In the genomic region with DNA sequence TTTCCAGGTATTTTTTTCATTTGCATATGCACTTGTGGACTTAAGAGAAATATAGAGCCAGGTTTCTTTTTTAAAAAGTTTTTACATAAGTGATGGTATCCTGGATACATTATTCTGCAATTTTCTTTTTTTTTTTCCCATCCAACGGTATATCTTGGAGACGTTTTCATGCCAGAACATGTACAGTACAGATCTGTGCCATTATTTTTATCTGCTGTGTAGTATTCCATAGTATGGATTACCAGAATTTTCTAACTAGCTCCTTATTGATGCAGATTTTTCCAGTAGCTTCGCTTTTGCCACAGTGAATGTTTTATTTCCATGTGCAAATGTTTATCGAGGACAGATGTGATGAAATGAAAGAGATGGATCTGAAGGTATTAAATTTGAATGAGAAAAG, we compare ENCODE assay signal across 20 cellular contexts. TPM values are rescaled to one million over a fixed set of nuclear protein-coding genes. Genes with fewer than 3 reads are reported as not detected.
DNase-seq lines count a peak whose midpoint lies in the region; ATAC-seq and TF ChIP-seq lines count a peak whose summit lies in the region.
"Had no signal": no experiment of that assay in that cellular context is flagged by ENCODE, and none has a peak within 500 bp of the region (broad histone marks: within the 10 kb centered on the region; RNA-seq: fewer than 3 reads in every experiment).

No MANE protein-coding gene starts in this region.

- no peak overlapping the region for H3K4me3 Mint-ChIP-seq in T-helper 1 cell treated with Interleukin-12 subunit alpha and Interleukin-12 subunit beta and Interleukin-4 antibody, amounts not matched to agents 30 μg/mL and 1 μg/mL, for 36 hours
- H3K4me3 Mint-ChIP-seq in IgD-negative memory B cell (peak overlapping the region in 3 of 4 donors; percentile 21 to 76 (median 29)), naive B cell (peak overlapping the region in 1 of 8 donors; percentile 25)
- H3K4me3 Mint-ChIP-seq: HFFc6, nephron progenitor cell had no signal

- WGBS in heart left ventricle, 4 donors = 88 to 91% (median 90%) methylated on average over 4 of the region's 4 CpGs

- DNase-seq in T-helper 1 cell = no peak
- no peak for DNase-seq in activated naive CD4-positive, alpha-beta T cell treated with anti-CD3 and anti-CD28 coated beads, Interleukin-2, amount 50 U/mL, for 72 hours (ENCODE audit: low spot score in 2 of 2)
- DNase-seq in naive B cell = no peak
- no peak for DNase-seq in heart left ventricle
- no peak for DNase-seq in stimulated activated CD4-positive, alpha-beta T cell treated with anti-CD3 and anti-CD28 coated beads, Interleukin-4, amount 100 ng/mL, for 4 hours
- DNase-seq: activated effector memory CD4-positive, alpha-beta T cell treated with Interleukin-2 at 50 U/mL for 16 hours; HFFc6; mesenchymal stem cell; NCI-H1048; NCI-H2029 treated with DMSO at 0.1 percent for 48 hours; NCI-H510A; nephron progenitor cell; SHP77 treated with DMSO at 0.1 percent for 48 hours had no signal

- H3K4me1 ChIP-seq in heart left ventricle = peaks cover 0 to 37% (median 0%) of the 10 kb centered on the region in 12 donors
- H3K4me1 ChIP-seq: testis had no signal

- peaks cover 40% of the 10 kb centered on the region for H3K36me3 Mint-ChIP-seq in T-helper 1 cell treated with Interleukin-12 subunit alpha and Interleukin-12 subunit beta and Interleukin-4 antibody, amounts not matched to agents 30 μg/mL and 1 μg/mL, for 36 hours (ENCODE audit: low read depth)
- H3K36me3 Mint-ChIP-seq in IgD-negative memory B cell (peaks cover 6% of the 10 kb centered on the region), naive B cell (peaks cover 7 to 13% of the 10 kb centered on the region in 2 donors)
- peaks cover 4 to 40% of the 10 kb centered on the region in 2 donors for H3K36me3 Mint-ChIP-seq in activated naive CD4-positive, alpha-beta T cell treated with anti-CD3 and anti-CD28 coated beads, Interleukin-2, amount 50 U/mL, for 72 hours

- no peak for TF ChIP-seq POLR2A in heart left ventricle (IDR thresholded peaks at IDR 0.05)

- peak overlapping the region in 1 of 12 donors; percentile 49 for H3K27ac ChIP-seq in heart left ventricle
- H3K27ac ChIP-seq: 22Rv1, KMS-11, testis had no signal

- intact Hi-C loops in heart left ventricle (cut with DNase I) = no loop called here

- no peak for TF ChIP-seq CTCF in heart left ventricle (IDR thresholded peaks at IDR 0.05)

- peaks cover 44% of the 10 kb centered on the region for H3K4me1 Mint-ChIP-seq in T-helper 1 cell treated with Interleukin-12 subunit alpha and Interleukin-12 subunit beta and Interleukin-4 antibody, amounts not matched to agents 30 μg/mL and 1 μg/mL, for 36 hours (ENCODE audit: low read depth)
- H3K4me1 Mint-ChIP-seq in IgD-negative memory B cell (peaks cover 42 to 53% (median 53%) of the 10 kb centered on the region in 3 donors), naive B cell (peaks cover 41 to 78% (median 59%) of the 10 kb centered on the region in 3 donors)

- no peaks in the 10 kb centered on the region for H3K9me3 ChIP-seq in heart left ventricle
- H3K9me3 ChIP-seq: testis had no signal

- H3K27ac Mint-ChIP-seq in T-helper 1 cell treated with Interleukin-12 subunit alpha and Interleukin-12 subunit beta and Interleukin-4 antibody, amounts not matched to agents 30 μg/mL and 1 μg/mL, for 36 hours = peak overlapping the region; percentile 10
- H3K27ac Mint-ChIP-seq in IgD-negative memory B cell (peak overlapping the region; percentile 87 to 99 (median 90)), naive B cell (peak overlapping the region in 5 of 6 donors; percentile 64 to 97 (median 92))
- peak overlapping the region; percentile 48 to 75 for H3K27ac Mint-ChIP-seq in activated naive CD4-positive, alpha-beta T cell treated with anti-CD3 and anti-CD28 coated beads, Interleukin-2, amount 50 U/mL, for 72 hours
- H3K27ac Mint-ChIP-seq: HFFc6, nephron progenitor cell, progenitor cell of endocrine pancreas had no signal

- no peaks in the 10 kb centered on the region for H3K27me3 Mint-ChIP-seq in T-helper 1 cell treated with Interleukin-12 subunit alpha and Interleukin-12 subunit beta and Interleukin-4 antibody, amounts not matched to agents 30 μg/mL and 1 μg/mL, for 36 hours (ENCODE audit: low read depth)
- no peaks in the 10 kb centered on the region for H3K27me3 Mint-ChIP-seq in IgD-negative memory B cell
- no peaks in the 10 kb centered on the region for H3K27me3 Mint-ChIP-seq in naive B cell
- H3K27me3 Mint-ChIP-seq: progenitor cell of endocrine pancreas had no signal

- no peaks in the 10 kb centered on the region for H3K9me3 Mint-ChIP-seq in T-helper 1 cell treated with Interleukin-12 subunit alpha and Interleukin-12 subunit beta and Interleukin-4 antibody, amounts not matched to agents 30 μg/mL and 1 μg/mL, for 36 hours
- H3K9me3 Mint-ChIP-seq in IgD-negative memory B cell = no peaks in the 10 kb centered on the region
- no peaks in the 10 kb centered on the region for H3K9me3 Mint-ChIP-seq in activated naive CD4-positive, alpha-beta T cell treated with anti-CD3 and anti-CD28 coated beads, Interleukin-2, amount 50 U/mL, for 72 hours
- H3K9me3 Mint-ChIP-seq in naive B cell = peaks cover 0 to 2% (median 0%) of the 10 kb centered on the region in 7 donors
- H3K9me3 Mint-ChIP-seq: HFFc6, nephron progenitor cell had no signal

- H3K27me3 ChIP-seq in heart left ventricle = peaks cover 0 to 4% (median 0%) of the 10 kb centered on the region in 9 donors
- H3K27me3 ChIP-seq: testis had no signal

- no peak overlapping the region for H3K4me3 ChIP-seq in heart left ventricle
- H3K4me3 ChIP-seq: testis had no signal

- H3K36me3 ChIP-seq in heart left ventricle = peaks cover 0 to 22% (median 4%) of the 10 kb centered on the region in 9 donors

- no peak for ATAC-seq in activated naive CD4-positive, alpha-beta T cell treated with anti-CD3 and anti-CD28 coated beads, Interleukin-2, amount 50 U/mL, for 72 hours
- ATAC-seq in naive B cell (ENCODE audit: low read depth in 2 of 2) (no peak), heart left ventricle (no peak), GM18517 (IDR thresholded peaks at IDR 0.05; ENCODE audit: unreplicated experiment) (no peak)

RNA-seq across cellular contexts. Expression of a gene that starts 34.1 kb away (rescaled TPM):
- 68.0 TPM for polyA plus RNA-seq in IgD-negative memory B cell
- 10 to 100 TPM; 45.5 to 80.4 TPM for total RNA-seq in activated naive CD4-positive, alpha-beta T cell treated with anti-CD3 and anti-CD28 coated beads, Interleukin-2, amount 50 U/mL, for 72 hours
- 10 to 100 TPM; 22.1 to 54.6 (median 38.4) TPM for polyA plus RNA-seq in naive B cell (ENCODE audit: low read depth in 6 of 6)
- 10 to 100 TPM in 1 of 9 donors, 1 to 10 TPM in 8; 3.4 to 11.8 (median 6.9) TPM for total RNA-seq in heart left ventricle
- 10 to 100 TPM in 1 of 2 donors, 1 to 10 TPM in 1; 1.9 to 12.2 TPM for polyA plus RNA-seq in heart left ventricle
- total RNA-seq: HFFc6, progenitor cell of endocrine pancreas had no signal

Comparison
In these comparisons a context has a peak if more than half of its experiments do, and no peak if none do; other contexts are left out.
1. H3K27ac Mint-ChIP-seq: peak in every context shown above with its lines; median percentile 92 in naive B cell; 90 in IgD-negative memory B cell; 62 in activated naive CD4-positive, alpha-beta T cell treated with anti-CD3 and anti-CD28 coated beads, Interleukin-2, amount 50 U/mL, for 72 hours; 10 in T-helper 1 cell treated with Interleukin-12 subunit alpha and Interleukin-12 subunit beta and Interleukin-4 antibody, amounts not matched to agents 30 μg/mL and 1 μg/mL, for 36 hours.